Comparison of ENCODE assay signal across 9 cellular contexts in genomic region chr2:120820885-120821279, GRCh38.
DNase-seq lines count a peak whose midpoint lies in the region; ATAC-seq and TF ChIP-seq lines count a peak whose summit lies in the region.
"Had no signal": no experiment of that assay in that cellular context is flagged by ENCODE, and none has a peak within 500 bp of the region (broad histone marks: within the 10 kb centered on the region; RNA-seq: fewer than 3 reads in every experiment).

No MANE protein-coding gene starts in this region.

- no peaks in the 10 kb centered on the region for H3K4me1 Mint-ChIP-seq in activated CD4-positive, alpha-beta T cell treated with anti-CD3 and anti-CD28 coated beads, Interleukin-2, amount 10 ng/mL, durations not matched to agents 7 days and 5 days

- POLR2A ChIA-PET in HEK293T (lab: Yijun Ruan, JAX) = no interaction called here
- POLR2A ChIA-PET in activated CD4-positive, alpha-beta T cell treated with anti-CD3 and anti-CD28 coated beads, Interleukin-2, amount 10 ng/mL, durations not matched to agents 7 days and 5 days (lab: Charles Lee) = no interaction called here

- H3K27ac Mint-ChIP-seq in activated CD4-positive, alpha-beta T cell treated with anti-CD3 and anti-CD28 coated beads, Interleukin-2, amount 10 ng/mL, durations not matched to agents 7 days and 5 days = no peak overlapping the region

- intact Hi-C loops in sciatic nerve (cut with DNase I) = no loop called here

- no peaks in the 10 kb centered on the region for H3K27me3 Mint-ChIP-seq in activated CD4-positive, alpha-beta T cell treated with anti-CD3 and anti-CD28 coated beads, Interleukin-2, amount 10 ng/mL, durations not matched to agents 7 days and 5 days

- H3K4me3 Mint-ChIP-seq in activated CD4-positive, alpha-beta T cell treated with anti-CD3 and anti-CD28 coated beads, Interleukin-2, amount 10 ng/mL, durations not matched to agents 7 days and 5 days = no peak overlapping the region

- ATAC-seq in sciatic nerve = peak; percentile 41
- ATAC-seq in HG03108 (IDR thresholded peaks at IDR 0.05; ENCODE audit: unreplicated experiment) = no peak

- DNase-seq in EL = peak; percentile 71
- peak; percentile 89 for DNase-seq in RPMI7951 (ENCODE audit: low read depth)
- DNase-seq in glomerular visceral epithelial cell (ENCODE audit: extremely low spot score) = peak; percentile 62
- no peak for DNase-seq in sciatic nerve (ENCODE audit: low spot score)
- no peak for DNase-seq in activated CD4-positive, alpha-beta T cell treated with anti-CD3 and anti-CD28 coated beads for 48 hours
- DNase-seq in HEK293T (ENCODE audit: extremely low spot score) = no peak
- DNase-seq in activated CD4-positive, alpha-beta T cell treated with anti-CD3 and anti-CD28 coated beads, Interleukin-2, amount 10 ng/mL, durations not matched to agents 7 days and 5 days = no peak
- DNase-seq: OCI-M1 had no signal

- CTCF ChIA-PET in HEK293T (lab: Yijun Ruan, JAX) = no interaction called here
- CTCF ChIA-PET in activated CD4-positive, alpha-beta T cell treated with anti-CD3 and anti-CD28 coated beads, Interleukin-2, amount 10 ng/mL, durations not matched to agents 7 days and 5 days (lab: Charles Lee) = no interaction called here

- no peaks in the 10 kb centered on the region for H3K9me3 Mint-ChIP-seq in activated CD4-positive, alpha-beta T cell treated with anti-CD3 and anti-CD28 coated beads, Interleukin-2, amount 10 ng/mL, durations not matched to agents 7 days and 5 days

- H3K36me3 Mint-ChIP-seq in activated CD4-positive, alpha-beta T cell treated with anti-CD3 and anti-CD28 coated beads, Interleukin-2, amount 10 ng/mL, durations not matched to agents 7 days and 5 days (ENCODE audit: low read depth) = no peaks in the 10 kb centered on the region

TF ChIP-seq in HEK293T, 16 proteins besides CTCF, POLR2A, EP300 and RAD21:
- no peak for TF ChIP-seq TARDBP (IDR thresholded peaks at IDR 0.05)
TF ChIP-seq in HEK293T: peak in this region for 0.

Comparison
In these comparisons a context has a peak if more than half of its experiments do, and no peak if none do; other contexts are left out.
1. DNase-seq: peak in EL (single experiment), RPMI7951 (single experiment) and glomerular visceral epithelial cell (single experiment); none in sciatic nerve (single experiment), activated CD4-positive, alpha-beta T cell treated with anti-CD3 and anti-CD28 coated beads for 48 hours (single experiment), HEK293T (single experiment) and activated CD4-positive, alpha-beta T cell treated with anti-CD3 and anti-CD28 coated beads, Interleukin-2, amount 10 ng/mL, durations not matched to agents 7 days and 5 days (single experiment).